ENCODE assay signal across 24 cellular contexts in genomic region chr10:33087922-33088321, GRCh38.
DNase-seq lines count a peak whose midpoint lies in the region; ATAC-seq and TF ChIP-seq lines count a peak whose summit lies in the region.
"Had no signal": no experiment of that assay in that cellular context is flagged by ENCODE, and none has a peak within 500 bp of the region (broad histone marks: within the 10 kb centered on the region; RNA-seq: fewer than 3 reads in every experiment).

No MANE protein-coding gene starts in this region.

- peaks cover 2% of the 10 kb centered on the region for H3K36me3 Mint-ChIP-seq in activated CD8-positive, alpha-beta T cell treated with anti-CD3 and anti-CD28 coated beads for 36 hours (ENCODE audit: low read depth)
- H3K36me3 Mint-ChIP-seq in activated CD8-positive, alpha-beta T cell treated with anti-CD3 and anti-CD28 coated beads, Interleukin-2, amount 10 ng/mL, durations not matched to agents 7 days and 5 days (ENCODE audit: low read depth) = peaks cover 4% of the 10 kb centered on the region
- H3K36me3 Mint-ChIP-seq in Calu3 (ENCODE audit: insufficient read depth, unreplicated experiment) (peaks cover 8% of the 10 kb centered on the region), memory B cell (peaks cover 18% of the 10 kb centered on the region)
- H3K36me3 Mint-ChIP-seq in activated CD4-positive, alpha-beta memory T cell treated with anti-CD3 and anti-CD28 coated beads, Interleukin-2, amount 10 ng/mL, durations not matched to agents 7 days and 5 days (ENCODE audit: low read depth) = peaks cover 51% of the 10 kb centered on the region

- H3K4me3 Mint-ChIP-seq in activated CD8-positive, alpha-beta T cell treated with anti-CD3 and anti-CD28 coated beads for 36 hours = no peak overlapping the region
- no peak overlapping the region for H3K4me3 Mint-ChIP-seq in activated CD8-positive, alpha-beta T cell treated with anti-CD3 and anti-CD28 coated beads, Interleukin-2, amount 10 ng/mL, durations not matched to agents 7 days and 5 days
- H3K4me3 Mint-ChIP-seq in Calu3 (ENCODE audit: low read depth, unreplicated experiment) (no peak overlapping the region), memory B cell (peak overlapping the region; percentile 12)
- H3K4me3 Mint-ChIP-seq in activated CD4-positive, alpha-beta memory T cell treated with anti-CD3 and anti-CD28 coated beads, Interleukin-2, amount 10 ng/mL, durations not matched to agents 7 days and 5 days = no peak overlapping the region

- H3K27me3 Mint-ChIP-seq in activated CD8-positive, alpha-beta T cell treated with anti-CD3 and anti-CD28 coated beads for 36 hours = no peaks in the 10 kb centered on the region
- H3K27me3 Mint-ChIP-seq in activated CD8-positive, alpha-beta T cell treated with anti-CD3 and anti-CD28 coated beads, Interleukin-2, amount 10 ng/mL, durations not matched to agents 7 days and 5 days (ENCODE audit: low read depth) = no peaks in the 10 kb centered on the region
- H3K27me3 Mint-ChIP-seq in Calu3 (ENCODE audit: unreplicated experiment) (no peaks in the 10 kb centered on the region), memory B cell (peaks cover 3% of the 10 kb centered on the region)
- no peaks in the 10 kb centered on the region for H3K27me3 Mint-ChIP-seq in activated CD4-positive, alpha-beta memory T cell treated with anti-CD3 and anti-CD28 coated beads, Interleukin-2, amount 10 ng/mL, durations not matched to agents 7 days and 5 days

- intact Hi-C loops in activated CD8-positive, alpha-beta T cell treated with anti-CD3 and anti-CD28 coated beads for 36 hours (cut with micrococcal nuclease) = no loop called here
- intact Hi-C loops in Calu3 (cut with micrococcal nuclease; ENCODE audit: unreplicated experiment) (no loop called here), Right ventricle myocardium superior (cut with DNase I) (no loop called here)

- peaks cover 14% of the 10 kb centered on the region for H3K4me1 Mint-ChIP-seq in activated CD8-positive, alpha-beta T cell treated with anti-CD3 and anti-CD28 coated beads for 36 hours (ENCODE audit: low read depth)
- H3K4me1 Mint-ChIP-seq in activated CD8-positive, alpha-beta T cell treated with anti-CD3 and anti-CD28 coated beads, Interleukin-2, amount 10 ng/mL, durations not matched to agents 7 days and 5 days (ENCODE audit: low read depth) = peaks cover 13% of the 10 kb centered on the region
- H3K4me1 Mint-ChIP-seq in Calu3 (ENCODE audit: low read depth, unreplicated experiment) (peaks cover 8% of the 10 kb centered on the region), memory B cell (peaks cover 34% of the 10 kb centered on the region)
- H3K4me1 Mint-ChIP-seq in activated CD4-positive, alpha-beta memory T cell treated with anti-CD3 and anti-CD28 coated beads, Interleukin-2, amount 10 ng/mL, durations not matched to agents 7 days and 5 days = peaks cover 32% of the 10 kb centered on the region

- CTCF ChIA-PET in activated CD8-positive, alpha-beta T cell treated with anti-CD3 and anti-CD28 coated beads for 36 hours (lab: Charles Lee) = no interaction called here
- CTCF ChIA-PET in activated CD8-positive, alpha-beta T cell treated with anti-CD3 and anti-CD28 coated beads, Interleukin-2, amount 10 ng/mL, durations not matched to agents 7 days and 5 days (lab: Charles Lee) = no interaction called here
- CTCF ChIA-PET in Calu3 (lab: Charles Lee) = no interaction called here
- CTCF ChIA-PET in activated CD4-positive, alpha-beta memory T cell treated with anti-CD3 and anti-CD28 coated beads, Interleukin-2, amount 10 ng/mL, durations not matched to agents 7 days and 5 days (lab: Charles Lee) = interaction anchor here (1.0 kb wide), 1 partner anchor 47 kb away, joined by 4 read pairs; no protein-coding TSS in a partner anchor

- BruUV-seq in Calu3 (replicated peaks; lab: Mats Ljungman, UMichigan) = no TSS peak

- DNase-seq in activated CD8-positive, alpha-beta T cell treated with anti-CD3 and anti-CD28 coated beads for 36 hours = no peak
- no peak for DNase-seq in activated CD8-positive, alpha-beta T cell treated with anti-CD3 and anti-CD28 coated beads, Interleukin-2, amount 10 ng/mL, durations not matched to agents 7 days and 5 days
- DNase-seq in Calu3 (no peak), memory B cell (ENCODE audit: low spot score in 2 of 2) (no peak), Right ventricle myocardium superior (no peak)
- DNase-seq in activated CD4-positive, alpha-beta memory T cell treated with anti-CD3 and anti-CD28 coated beads, Interleukin-2, amount 10 ng/mL, durations not matched to agents 7 days and 5 days = no peak
- DNase-seq: adrenal gland; AML-193; brain microvascular endothelial cell; Caco-2; effector CD4-positive, alpha-beta T cell; foreskin fibroblast; heart left ventricle; IMR-90; mesendoderm; NCI-H1417 treated with DMSO at 0.1 percent for 48 hours; NCI-H2081 treated with DMSO at 0.1 percent for 48 hours; NCI-H82; substantia nigra; upper lobe of right lung had no signal

- peak; percentile 24 for ATAC-seq in activated CD8-positive, alpha-beta T cell treated with anti-CD3 and anti-CD28 coated beads for 36 hours
- no peak for ATAC-seq in activated CD8-positive, alpha-beta T cell treated with anti-CD3 and anti-CD28 coated beads, Interleukin-2, amount 10 ng/mL, durations not matched to agents 7 days and 5 days
- no peak for ATAC-seq in memory B cell (ENCODE audit: low read depth)
- ATAC-seq in HG02970 (IDR thresholded peaks at IDR 0.05; ENCODE audit: low FRiP score, unreplicated experiment) = no peak
- ATAC-seq in Right ventricle myocardium superior (ENCODE audit: poor library complexity) = no peak
- ATAC-seq in GM21529 (IDR thresholded peaks at IDR 0.05; ENCODE audit: unreplicated experiment) = no peak
- ATAC-seq: HCT116, heart left ventricle, left lobe of liver, upper lobe of right lung had no signal

- H3K27ac Mint-ChIP-seq in activated CD8-positive, alpha-beta T cell treated with anti-CD3 and anti-CD28 coated beads for 36 hours = peak overlapping the region; percentile 11
- no peak overlapping the region for H3K27ac Mint-ChIP-seq in activated CD8-positive, alpha-beta T cell treated with anti-CD3 and anti-CD28 coated beads, Interleukin-2, amount 10 ng/mL, durations not matched to agents 7 days and 5 days
- H3K27ac Mint-ChIP-seq in Calu3 (ENCODE audit: unreplicated experiment) (peak overlapping the region; percentile 30), memory B cell (peak overlapping the region; percentile 42)
- peak overlapping the region; percentile 76 for H3K27ac Mint-ChIP-seq in activated CD4-positive, alpha-beta memory T cell treated with anti-CD3 and anti-CD28 coated beads, Interleukin-2, amount 10 ng/mL, durations not matched to agents 7 days and 5 days

- POLR2A ChIA-PET in activated CD8-positive, alpha-beta T cell treated with anti-CD3 and anti-CD28 coated beads for 36 hours (lab: Charles Lee) = no interaction called here
- POLR2A ChIA-PET in activated CD8-positive, alpha-beta T cell treated with anti-CD3 and anti-CD28 coated beads, Interleukin-2, amount 10 ng/mL, durations not matched to agents 7 days and 5 days (lab: Charles Lee) = no interaction called here
- POLR2A ChIA-PET in activated CD4-positive, alpha-beta memory T cell treated with anti-CD3 and anti-CD28 coated beads, Interleukin-2, amount 10 ng/mL, durations not matched to agents 7 days and 5 days (lab: Charles Lee) = interaction anchor here (1.0 to 1.4 kb wide), 4 partner anchors 13 to 107 kb away, joined by 3 to 5 read pairs (median 4); no protein-coding TSS in a partner anchor

- TF ChIP-seq CTCF in activated CD8-positive, alpha-beta T cell treated with anti-CD3 and anti-CD28 coated beads for 36 hours (IDR thresholded peaks at IDR 0.05) = no peak
- no peak for TF ChIP-seq CTCF in Calu3 (IDR thresholded peaks at IDR 0.05; ENCODE audit: unreplicated experiment)

- H3K9me3 Mint-ChIP-seq in activated CD8-positive, alpha-beta T cell treated with anti-CD3 and anti-CD28 coated beads for 36 hours = peaks cover 7% of the 10 kb centered on the region
- no peaks in the 10 kb centered on the region for H3K9me3 Mint-ChIP-seq in activated CD8-positive, alpha-beta T cell treated with anti-CD3 and anti-CD28 coated beads, Interleukin-2, amount 10 ng/mL, durations not matched to agents 7 days and 5 days (ENCODE audit: insufficient read depth)
- H3K9me3 Mint-ChIP-seq in Calu3 (ENCODE audit: low read depth, unreplicated experiment) (peaks cover 9% of the 10 kb centered on the region), memory B cell (peaks cover 15% of the 10 kb centered on the region)
- H3K9me3 Mint-ChIP-seq in activated CD4-positive, alpha-beta memory T cell treated with anti-CD3 and anti-CD28 coated beads, Interleukin-2, amount 10 ng/mL, durations not matched to agents 7 days and 5 days = peaks cover 36% of the 10 kb centered on the region
